In genomic region chr6:42783876-42784738, GRCh38 we compare ENCODE assay signal across 8 cellular contexts. TPM values are rescaled to one million over a fixed set of nuclear protein-coding genes. Genes with fewer than 3 reads are reported as not detected.
DNase-seq lines count a peak whose midpoint lies in the region; ATAC-seq and TF ChIP-seq lines count a peak whose summit lies in the region.

No MANE protein-coding gene starts in this region.

- peak overlapping the region; percentile 100 for H3K9ac ChIP-seq in BLaER1

- H3K4me2 ChIP-seq in BLaER1 = peak overlapping the region; percentile 89

- no peak overlapping the region for H3K27ac Mint-ChIP-seq in activated CD4-positive, alpha-beta memory T cell treated with anti-CD3 and anti-CD28 coated beads for 36 hours

- POLR2A ChIA-PET in activated CD4-positive, alpha-beta memory T cell treated with anti-CD3 and anti-CD28 coated beads for 36 hours (lab: Charles Lee) = interaction anchor here (0.8 to 9.2 kb wide), 4 partner anchors 12 to 145 kb away, joined by 3 to 108 read pairs (median 57); partner anchors contain the start of genes CNPY3, RPL7L1 and TBCC

- intact Hi-C loops in activated CD4-positive, alpha-beta memory T cell treated with anti-CD3 and anti-CD28 coated beads for 36 hours (cut with micrococcal nuclease) = loop anchor here (5.0 kb wide), 2 partner anchors 38 to 57 kb away; no protein-coding TSS in a partner anchor
- intact Hi-C loops in heart right ventricle (cut with DNase I) (loop anchor here in 9 of 10 donors (1.0 to 5.0 kb wide), 6 partner anchors 37 to 95 kb away; partner anchors contain the start of genes TBCC (in 8 of the 9) and RPL7L1 (in 2 of the 9)), gastrocnemius medialis (cut with DNase I; ENCODE audit: low total_unique reads) (loop anchor here (1.0 to 10.0 kb wide), 4 partner anchors 37 to 1049 kb away; partner anchors contain the start of genes KLC4, MRPL2, SRF and TFEB)

- peak; percentile 1 for ATAC-seq in HG03175 (IDR thresholded peaks at IDR 0.05; ENCODE audit: unreplicated experiment)
- ATAC-seq in heart right ventricle = peak in 6 of 8 donors; percentile 9 to 53 (median 44)
- peak; percentile 29 to 37 for ATAC-seq in gastrocnemius medialis
- ATAC-seq in HG03457 (IDR thresholded peaks at IDR 0.05; ENCODE audit: unreplicated experiment) = no peak
- no peak for ATAC-seq in GM21576 (IDR thresholded peaks at IDR 0.05; ENCODE audit: unreplicated experiment)
- no peak for ATAC-seq in HG02798 (IDR thresholded peaks at IDR 0.05; ENCODE audit: poor library complexity, unreplicated experiment)

- no peaks in the 10 kb centered on the region for H3K9me3 Mint-ChIP-seq in activated CD4-positive, alpha-beta memory T cell treated with anti-CD3 and anti-CD28 coated beads for 36 hours

- H3K4me1 ChIP-seq in BLaER1 (peaks cover 68% of the 10 kb centered on the region), heart right ventricle (peaks cover 3 to 54% (median 50%) of the 10 kb centered on the region in 9 donors), gastrocnemius medialis (peaks cover 36 to 47% of the 10 kb centered on the region in 2 donors)

- H3K27me3 Mint-ChIP-seq in activated CD4-positive, alpha-beta memory T cell treated with anti-CD3 and anti-CD28 coated beads for 36 hours = no peaks in the 10 kb centered on the region

- in situ Hi-C loops in gastrocnemius medialis (cut with MboI; ENCODE audit: low sequenced_read_pairs in 4 of 4) = no loop called here

- H3K27me3 ChIP-seq in BLaER1 (no peaks in the 10 kb centered on the region), heart right ventricle (no peaks in the 10 kb centered on the region), gastrocnemius medialis (no peaks in the 10 kb centered on the region)

- H3K4me3 ChIP-seq in BLaER1 (peak overlapping the region; percentile 93), heart right ventricle (peak overlapping the region; percentile 61 to 100 (median 90)), gastrocnemius medialis (peak overlapping the region; percentile 72 to 96 (median 91))

- H3K36me3 ChIP-seq in BLaER1 (peaks cover 18% of the 10 kb centered on the region), heart right ventricle (peaks cover 0 to 8% (median 0%) of the 10 kb centered on the region in 9 donors), gastrocnemius medialis (no peaks in the 10 kb centered on the region)

- CTCF ChIA-PET in activated CD4-positive, alpha-beta memory T cell treated with anti-CD3 and anti-CD28 coated beads for 36 hours (lab: Charles Lee) = no interaction called here

- peaks cover 16% of the 10 kb centered on the region for H3K36me3 Mint-ChIP-seq in activated CD4-positive, alpha-beta memory T cell treated with anti-CD3 and anti-CD28 coated beads for 36 hours

- TF ChIP-seq POLR2A in gastrocnemius medialis (IDR thresholded peaks at IDR 0.05) = peak in 1 of 2 donors; percentile 13

- peaks cover 24% of the 10 kb centered on the region; the same call in 1 of the 2 replicates for H4K20me1 ChIP-seq in BLaER1

- peak overlapping the region; percentile 92 for H3K4me3 Mint-ChIP-seq in activated CD4-positive, alpha-beta memory T cell treated with anti-CD3 and anti-CD28 coated beads for 36 hours

- WGBS in heart right ventricle, 2 donors = 1% methylated on average over 11 of the region's 11 CpGs

- peaks cover 26% of the 10 kb centered on the region for H3K4me1 Mint-ChIP-seq in activated CD4-positive, alpha-beta memory T cell treated with anti-CD3 and anti-CD28 coated beads for 36 hours (ENCODE audit: low read depth)

- DNase-seq in activated CD4-positive, alpha-beta memory T cell treated with anti-CD3 and anti-CD28 coated beads for 36 hours = no peak
- DNase-seq in heart right ventricle (no peak), gastrocnemius medialis (no peak)

- H3K27ac ChIP-seq in BLaER1 (peak overlapping the region; percentile 100), heart right ventricle (peak overlapping the region; percentile 99 to 100 (median 100)), gastrocnemius medialis (peak overlapping the region; percentile 95 to 100 (median 98))

- TF ChIP-seq CTCF in heart right ventricle (IDR thresholded peaks at IDR 0.05) (no peak), gastrocnemius medialis (IDR thresholded peaks at IDR 0.05 in 4 of 5, conservative IDR thresholded peaks at IDR 0.05 in 1 of 5) (no peak)

- H3K9me3 ChIP-seq in BLaER1 (no peaks in the 10 kb centered on the region), heart right ventricle (no peaks in the 10 kb centered on the region), gastrocnemius medialis (no peaks in the 10 kb centered on the region)

RNA-seq across cellular contexts. Expression of gene BICRAL, which starts 2.3 kb away (rescaled TPM):
- 10 to 100 TPM; 12.0 to 12.1 TPM for total RNA-seq in activated CD4-positive, alpha-beta memory T cell treated with anti-CD3 and anti-CD28 coated beads for 36 hours
- total RNA-seq in heart right ventricle = 10 to 100 TPM; 10.7 to 15.7 (median 13.8) TPM
- polyA plus RNA-seq in heart right ventricle = 1 to 10 TPM; 2.7 to 3.5 TPM
- total RNA-seq in gastrocnemius medialis = 10 to 100 TPM in 2 of 4 donors, 1 to 10 TPM in 2; 7.9 to 10.2 (median 9.7) TPM

RNA-seq across cellular contexts. Expression of gene TBCC, which starts 38.2 kb away (rescaled TPM):
- total RNA-seq in activated CD4-positive, alpha-beta memory T cell treated with anti-CD3 and anti-CD28 coated beads for 36 hours = 10 to 100 TPM; 17.3 TPM
- total RNA-seq in heart right ventricle = 10 to 100 TPM in 9 of 10 donors, 1 to 10 TPM in 1; 9.8 to 16.1 (median 13.3) TPM
- polyA plus RNA-seq in heart right ventricle = 10 to 100 TPM; 17.1 to 22.4 TPM
- total RNA-seq in gastrocnemius medialis = 10 to 100 TPM; 33.2 to 61.8 (median 45.1) TPM

Comparison
In these comparisons a context has a peak if more than half of its experiments do, and no peak if none do; other contexts are left out.
1. ATAC-seq: peak in HG03175 (single experiment), heart right ventricle (6 of 8) and gastrocnemius medialis (2 of 2); none in HG03457 (single experiment), GM21576 (single experiment) and HG02798 (single experiment).
2. Peak in every context shown above with its lines, with median percentiles within 50 percentile points of each other: H3K27ac ChIP-seq and H3K4me3 ChIP-seq.